Comparison of ENCODE assay signal across 1 cellular context in genomic region chrX:110444996-110445395, GRCh38.
TF ChIP-seq lines count a peak whose summit lies in the region.

No MANE protein-coding gene starts in this region.

TF ChIP-seq in WTC11, 78 proteins besides CTCF, POLR2A, EP300 and RAD21 (continued from another document):
- TF ChIP-seq, protein P1, sequence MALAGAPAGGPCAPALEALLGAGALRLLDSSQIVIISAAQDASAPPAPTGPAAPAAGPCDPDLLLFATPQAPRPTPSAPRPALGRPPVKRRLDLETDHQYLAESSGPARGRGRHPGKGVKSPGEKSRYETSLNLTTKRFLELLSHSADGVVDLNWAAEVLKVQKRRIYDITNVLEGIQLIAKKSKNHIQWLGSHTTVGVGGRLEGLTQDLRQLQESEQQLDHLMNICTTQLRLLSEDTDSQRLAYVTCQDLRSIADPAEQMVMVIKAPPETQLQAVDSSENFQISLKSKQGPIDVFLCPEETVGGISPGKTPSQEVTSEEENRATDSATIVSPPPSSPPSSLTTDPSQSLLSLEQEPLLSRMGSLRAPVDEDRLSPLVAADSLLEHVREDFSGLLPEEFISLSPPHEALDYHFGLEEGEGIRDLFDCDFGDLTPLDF (CRISPR knock-in tag; IDR thresholded peaks at IDR 0.05), result no peak
- TF ChIP-seq ELF4 (CRISPR knock-in tag; IDR thresholded peaks at IDR 0.05; ENCODE audit: low read depth), result no peak
TF ChIP-seq in WTC11: peak in this region for 0.
